8 cellular contexts compared by ENCODE assay signal in the genomic region with DNA sequence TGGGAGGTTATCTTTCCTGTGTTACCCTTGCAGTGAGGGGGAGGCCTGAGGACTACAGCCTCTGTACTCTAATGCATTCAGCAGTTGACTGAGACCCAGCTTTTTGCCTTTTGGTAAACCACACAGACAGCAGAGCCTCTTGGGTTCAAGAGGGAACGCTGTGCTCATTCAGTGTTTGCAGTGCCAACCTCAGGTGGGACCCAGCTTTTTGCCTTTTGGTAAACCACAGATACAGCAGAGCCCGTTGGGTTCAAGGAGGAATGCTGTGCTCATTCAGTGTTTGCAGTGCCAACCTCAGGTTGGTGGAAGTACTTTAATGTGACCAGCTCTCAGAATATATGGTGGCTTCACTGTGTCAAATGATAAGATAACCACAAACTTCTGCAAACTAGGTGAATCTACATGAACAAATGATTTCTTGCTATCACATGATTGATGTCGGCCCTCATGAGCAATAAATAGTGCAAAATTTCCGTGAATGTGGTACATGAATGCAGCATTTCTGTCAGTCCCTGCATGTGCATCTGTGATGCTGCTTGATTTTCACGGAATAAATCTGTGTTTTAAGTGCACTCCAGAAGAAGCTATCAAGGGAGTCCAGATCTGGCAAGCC. TPM values are rescaled to one million over a fixed set of nuclear protein-coding genes. Genes with fewer than 3 reads are reported as not detected.
DNase-seq lines count a peak whose midpoint lies in the region; ATAC-seq, FAIRE-seq and TF ChIP-seq lines count a peak whose summit lies in the region.

No MANE protein-coding gene starts in this region.

- H3K4me1 Mint-ChIP-seq in activated naive CD8-positive, alpha-beta T cell treated with anti-CD3 and anti-CD28 coated beads, Interleukin-2, amount 10 ng/mL, durations not matched to agents 7 days and 5 days, result peaks cover 53% of the 10 kb centered on the region

- ATAC-seq in GM18861 (IDR thresholded peaks at IDR 0.05; ENCODE audit: unreplicated experiment) (peak; percentile 23), HG03354 (IDR thresholded peaks at IDR 0.05; ENCODE audit: poor library complexity, severe bottlenecking, unreplicated experiment) (peak; percentile 13)
- peak; percentile 44 for ATAC-seq in activated naive CD8-positive, alpha-beta T cell treated with anti-CD3 and anti-CD28 coated beads, Interleukin-2, amount 10 ng/mL, durations not matched to agents 7 days and 5 days (ENCODE audit: low read depth)

- no peak for TF ChIP-seq EP300 in sigmoid colon (IDR thresholded peaks at IDR 0.05)

- POLR2A ChIA-PET in activated naive CD8-positive, alpha-beta T cell treated with anti-CD3 and anti-CD28 coated beads, Interleukin-2, amount 10 ng/mL, durations not matched to agents 7 days and 5 days (lab: Charles Lee), result interaction anchor here (0.5 to 4.8 kb wide), 5 partner anchors 69 to 1827 kb away, joined by 3 to 88 read pairs (median 17); no protein-coding TSS in a partner anchor

- peak overlapping the region in 3 of 4 donors; percentile 70 to 77 (median 74) for H3K27ac ChIP-seq in sigmoid colon

- no peak for TF ChIP-seq POLR2A in sigmoid colon (IDR thresholded peaks at IDR 0.05)

- H3K27me3 ChIP-seq in sigmoid colon, result peaks cover 9 to 30% (median 10%) of the 10 kb centered on the region in 3 donors

- no peaks in the 10 kb centered on the region for H3K9me3 ChIP-seq in sigmoid colon

- H3K4me3 Mint-ChIP-seq in activated naive CD8-positive, alpha-beta T cell treated with anti-CD3 and anti-CD28 coated beads, Interleukin-2, amount 10 ng/mL, durations not matched to agents 7 days and 5 days, result peak overlapping the region; percentile 97

- 44 to 75% methylated on average over 5 of the region's 5 CpGs for WGBS in sigmoid colon, 2 donors

- TF ChIP-seq CTCF in sigmoid colon (IDR thresholded peaks at IDR 0.05) (no peak), GM20000 (IDR thresholded peaks at IDR 0.05; ENCODE audit: extremely low read depth, missing control alignments) (no peak), D721Med (IDR thresholded peaks at IDR 0.05; ENCODE audit: insufficient read depth, missing control alignments) (no peak)

- H3K36me3 ChIP-seq in sigmoid colon, result no peaks in the 10 kb centered on the region

- peaks cover 10% of the 10 kb centered on the region for H3K36me3 Mint-ChIP-seq in activated naive CD8-positive, alpha-beta T cell treated with anti-CD3 and anti-CD28 coated beads, Interleukin-2, amount 10 ng/mL, durations not matched to agents 7 days and 5 days

- H3K9me3 Mint-ChIP-seq in activated naive CD8-positive, alpha-beta T cell treated with anti-CD3 and anti-CD28 coated beads, Interleukin-2, amount 10 ng/mL, durations not matched to agents 7 days and 5 days, result no peaks in the 10 kb centered on the region

- FAIRE-seq in D721Med (lab: Jason Lieb, UNC), result no peak

- peak overlapping the region in 3 of 4 donors; percentile 53 to 63 (median 62) for H3K4me3 ChIP-seq in sigmoid colon

- peak overlapping the region; percentile 99 for H3K27ac Mint-ChIP-seq in activated naive CD8-positive, alpha-beta T cell treated with anti-CD3 and anti-CD28 coated beads, Interleukin-2, amount 10 ng/mL, durations not matched to agents 7 days and 5 days

- intact Hi-C loops in sigmoid colon (cut with DNase I), result loop anchor here (5.0 kb wide), 1 partner anchor 138 kb away; no protein-coding TSS in a partner anchor

- no peak for DNase-seq in activated naive CD8-positive, alpha-beta T cell treated with anti-CD3 and anti-CD28 coated beads, Interleukin-2, amount 10 ng/mL, durations not matched to agents 7 days and 5 days
- DNase-seq in sigmoid colon (no peak), NCI-H510A (lab: John Stamatoyannopoulos, UW) (no peak), GM20000 (ENCODE audit: low spot score) (no peak), D721Med (ENCODE audit: insufficient read length, low spot score) (no peak), NOMO-1 treated with dmso at 0.1 percent for 144 hours (lab: John Stamatoyannopoulos, UW; ENCODE audit: unreplicated experiment) (no peak)

- H3K4me1 ChIP-seq in sigmoid colon, result peaks cover 0 to 21% (median 11%) of the 10 kb centered on the region in 4 donors

- peaks cover 9% of the 10 kb centered on the region for H3K27me3 Mint-ChIP-seq in activated naive CD8-positive, alpha-beta T cell treated with anti-CD3 and anti-CD28 coated beads, Interleukin-2, amount 10 ng/mL, durations not matched to agents 7 days and 5 days

RNA-seq across cellular contexts. Expression of gene IQGAP2, which starts 1.7 kb away (rescaled TPM):
- total RNA-seq in activated naive CD8-positive, alpha-beta T cell treated with anti-CD3 and anti-CD28 coated beads, Interleukin-2, amount 10 ng/mL, durations not matched to agents 7 days and 5 days, result 10 to 100 TPM; 62.7 to 74.9 TPM
- total RNA-seq in sigmoid colon, result 10 to 100 TPM; 15.0 to 24.6 (median 16.3) TPM
- 10 to 100 TPM; 40.5 to 85.3 (median 67.3) TPM for polyA plus RNA-seq in sigmoid colon
